ENCODE assay signal across 8 cellular contexts in genomic region chr2:46914578-46915230, GRCh38.
DNase-seq lines count a peak whose midpoint lies in the region; ATAC-seq and TF ChIP-seq lines count a peak whose summit lies in the region.

No MANE protein-coding gene starts in this region.

- no peaks in the 10 kb centered on the region for H3K27me3 ChIP-seq in mucosa of rectum (ENCODE audit: control insufficient read depth in 2 of 2, insufficient read depth in 2 of 2, low read length in 2 of 2)

- H3K4me1 Mint-ChIP-seq in central memory CD8-positive, alpha-beta T cell = peaks cover 46% of the 10 kb centered on the region

- no peaks in the 10 kb centered on the region for H3K9me3 Mint-ChIP-seq in central memory CD8-positive, alpha-beta T cell

- H3K4me3 Mint-ChIP-seq in central memory CD8-positive, alpha-beta T cell = peak overlapping the region; percentile 89

- no peak for TF ChIP-seq CTCF in AG09309 (IDR thresholded peaks at IDR 0.05; ENCODE audit: control insufficient read depth, insufficient read depth, low read depth, low read length, missing control alignments)

- H3K9me3 ChIP-seq in KOPT-K1 (ENCODE audit: insufficient read depth, low read length, poor library complexity, severe bottlenecking) (no peaks in the 10 kb centered on the region), mucosa of rectum (ENCODE audit: control insufficient read depth in 2 of 2, low read length in 2 of 2) (no peaks in the 10 kb centered on the region)

- no peaks in the 10 kb centered on the region for H3K27me3 Mint-ChIP-seq in central memory CD8-positive, alpha-beta T cell

- H3K36me3 Mint-ChIP-seq in central memory CD8-positive, alpha-beta T cell (ENCODE audit: insufficient read depth) = peaks cover 19% of the 10 kb centered on the region

- peaks cover 32% of the 10 kb centered on the region for H3K36me3 ChIP-seq in KOPT-K1 (ENCODE audit: insufficient read depth, low read length)
- peaks cover 7% of the 10 kb centered on the region in 2 donors for H3K36me3 ChIP-seq in mucosa of rectum (ENCODE audit: control insufficient read depth in 2 of 2, insufficient read depth in 2 of 2, low read length in 2 of 2)

- DNase-seq in AG09309 (ENCODE audit: low read depth) (no peak), cerebellar nuclear complex (lab: John Stamatoyannopoulos, UW) (no peak), HUDEP-2 (lab: John Stamatoyannopoulos, UW; ENCODE audit: unreplicated experiment in 76 of 76) (no peak), NCI-H2029 (lab: John Stamatoyannopoulos, UW) (no peak)
- no peak for DNase-seq in central memory CD8-positive, alpha-beta T cell (ENCODE audit: low spot score in 2 of 2)

- H3K4me1 ChIP-seq in mucosa of rectum (ENCODE audit: control insufficient read depth in 2 of 2, insufficient read depth in 2 of 2, low read length in 2 of 2) = peaks cover 16 to 19% of the 10 kb centered on the region in 2 donors

- H3K27ac ChIP-seq in KOPT-K1 (ENCODE audit: low read depth, low read length, poor library complexity, severe bottlenecking) (peak overlapping the region; percentile 86), mucosa of rectum (ENCODE audit: low read depth in 2 of 2, low read length in 2 of 2) (peak overlapping the region; percentile 66 to 90)

- H3K27ac Mint-ChIP-seq in central memory CD8-positive, alpha-beta T cell (ENCODE audit: low read depth) = peak overlapping the region; percentile 87

- ATAC-seq in central memory CD8-positive, alpha-beta T cell (replicated peaks; ENCODE audit: extremely low read depth, poor library complexity, severe bottlenecking) = no peak
- ATAC-seq in HG02588 (IDR thresholded peaks at IDR 0.05; ENCODE audit: unreplicated experiment) = no peak

- H3K9ac ChIP-seq in mucosa of rectum (ENCODE audit: low read depth in 1 of 2, low read length in 2 of 2) = peak overlapping the region; percentile 94

- H3K4me3 ChIP-seq in AG09309 (ENCODE audit: control insufficient read depth, low read depth, low read length) = peak overlapping the region; percentile 96
- H3K4me3 ChIP-seq in mucosa of rectum (ENCODE audit: low read length in 2 of 2) = peak overlapping the region; percentile 93 to 98
